Comparison of ENCODE assay signal across 1 cellular context in the genomic region with DNA sequence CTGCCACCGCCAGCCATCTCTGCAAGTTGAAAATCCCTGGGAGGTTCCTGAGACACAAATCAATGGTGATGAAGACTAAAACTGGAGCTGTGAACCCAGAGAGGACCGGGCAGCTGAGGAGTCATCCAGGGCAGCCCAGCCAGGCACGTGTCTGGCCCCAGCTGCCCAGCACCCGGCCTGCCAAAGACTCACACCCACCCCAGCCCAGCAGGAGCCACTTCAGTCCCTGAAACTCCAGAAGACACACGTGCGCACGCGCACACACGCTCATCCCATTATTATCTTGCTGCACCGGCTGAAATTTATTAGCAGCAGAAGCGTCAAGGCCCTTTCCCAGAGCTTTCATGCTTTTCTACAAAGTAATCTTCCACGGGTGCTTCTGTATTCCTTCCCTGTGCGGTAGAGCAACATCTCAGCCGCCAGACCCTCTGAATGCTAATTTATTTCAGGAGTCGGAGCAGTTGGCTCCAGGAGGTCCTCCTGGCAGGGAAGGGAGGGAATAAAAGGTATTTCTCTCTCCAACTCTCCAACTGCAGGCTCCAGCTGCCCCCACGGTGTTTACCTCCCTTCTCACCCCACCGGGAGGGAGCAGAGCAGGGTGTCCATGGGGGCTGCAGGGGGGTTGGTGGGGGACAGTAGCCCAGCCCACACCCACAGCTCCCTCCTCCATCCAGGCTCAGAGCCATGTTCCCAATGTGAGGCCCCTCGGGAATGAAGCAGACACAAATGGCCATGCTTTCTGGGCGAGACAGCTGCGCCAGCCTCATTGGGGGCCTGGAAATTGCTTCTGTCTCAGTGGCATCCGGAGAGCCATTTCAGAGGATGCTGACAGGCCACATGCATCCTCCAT.
TF ChIP-seq lines count a peak whose summit lies in the region.

No MANE protein-coding gene starts in this region.

TF ChIP-seq in K562, 482 proteins besides CTCF, POLR2A, EP300 and RAD21:
- TF ChIP-seq NRF1 (conservative IDR thresholded peaks at IDR 0.05 in 1 of 2, IDR thresholded peaks at IDR 0.05 in 1 of 2) (peak; percentile 76 to 81), ZNF124 (CRISPR knock-in tag; IDR thresholded peaks at IDR 0.05) (no peak)
- TF ChIP-seq, protein P1, sequence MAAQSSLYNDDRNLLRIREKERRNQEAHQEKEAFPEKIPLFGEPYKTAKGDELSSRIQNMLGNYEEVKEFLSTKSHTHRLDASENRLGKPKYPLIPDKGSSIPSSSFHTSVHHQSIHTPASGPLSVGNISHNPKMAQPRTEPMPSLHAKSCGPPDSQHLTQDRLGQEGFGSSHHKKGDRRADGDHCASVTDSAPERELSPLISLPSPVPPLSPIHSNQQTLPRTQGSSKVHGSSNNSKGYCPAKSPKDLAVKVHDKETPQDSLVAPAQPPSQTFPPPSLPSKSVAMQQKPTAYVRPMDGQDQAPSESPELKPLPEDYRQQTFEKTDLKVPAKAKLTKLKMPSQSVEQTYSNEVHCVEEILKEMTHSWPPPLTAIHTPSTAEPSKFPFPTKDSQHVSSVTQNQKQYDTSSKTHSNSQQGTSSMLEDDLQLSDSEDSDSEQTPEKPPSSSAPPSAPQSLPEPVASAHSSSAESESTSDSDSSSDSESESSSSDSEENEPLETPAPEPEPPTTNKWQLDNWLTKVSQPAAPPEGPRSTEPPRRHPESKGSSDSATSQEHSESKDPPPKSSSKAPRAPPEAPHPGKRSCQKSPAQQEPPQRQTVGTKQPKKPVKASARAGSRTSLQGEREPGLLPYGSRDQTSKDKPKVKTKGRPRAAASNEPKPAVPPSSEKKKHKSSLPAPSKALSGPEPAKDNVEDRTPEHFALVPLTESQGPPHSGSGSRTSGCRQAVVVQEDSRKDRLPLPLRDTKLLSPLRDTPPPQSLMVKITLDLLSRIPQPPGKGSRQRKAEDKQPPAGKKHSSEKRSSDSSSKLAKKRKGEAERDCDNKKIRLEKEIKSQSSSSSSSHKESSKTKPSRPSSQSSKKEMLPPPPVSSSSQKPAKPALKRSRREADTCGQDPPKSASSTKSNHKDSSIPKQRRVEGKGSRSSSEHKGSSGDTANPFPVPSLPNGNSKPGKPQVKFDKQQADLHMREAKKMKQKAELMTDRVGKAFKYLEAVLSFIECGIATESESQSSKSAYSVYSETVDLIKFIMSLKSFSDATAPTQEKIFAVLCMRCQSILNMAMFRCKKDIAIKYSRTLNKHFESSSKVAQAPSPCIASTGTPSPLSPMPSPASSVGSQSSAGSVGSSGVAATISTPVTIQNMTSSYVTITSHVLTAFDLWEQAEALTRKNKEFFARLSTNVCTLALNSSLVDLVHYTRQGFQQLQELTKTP (IDR thresholded peaks at IDR 0.05; ENCODE audit: low read depth in 1 of 2, partially characterized antibody in 2 of 2), result no peak
TF ChIP-seq in K562: peak in this region for 1.
